In the genomic region with DNA sequence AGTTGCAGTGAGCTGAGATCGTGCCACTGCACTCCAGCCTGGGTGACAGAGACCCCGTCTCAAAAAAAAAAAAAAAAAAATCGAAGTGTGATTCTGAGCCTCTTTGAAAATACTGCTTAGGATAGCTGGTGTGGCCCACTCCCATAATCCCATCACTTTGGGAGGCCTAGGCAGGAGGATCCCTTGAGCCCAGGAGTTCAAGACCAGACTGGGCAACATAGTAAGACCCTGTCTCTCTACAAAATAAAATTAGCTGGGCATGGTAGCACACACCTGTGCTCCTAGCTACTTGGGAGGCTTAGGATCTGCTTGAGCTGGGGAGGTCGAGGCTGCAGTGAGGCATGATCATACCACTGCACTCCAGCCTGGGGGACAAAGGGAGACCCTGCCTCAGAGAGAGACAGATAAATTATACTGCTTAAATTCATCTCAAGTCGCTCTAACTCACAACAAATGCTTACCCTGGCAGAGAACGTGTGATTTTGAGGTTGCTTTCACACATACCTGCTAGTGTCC, we compare ENCODE assay signal across 8 cellular contexts. TPM values are rescaled to one million over a fixed set of nuclear protein-coding genes. Genes with fewer than 3 reads are reported as not detected.
A peak's percentile ranks its signal among the peaks of the same experiment; 100 is the strongest.
DNase-seq lines count a peak whose midpoint lies in the region; ATAC-seq and TF ChIP-seq lines count a peak whose summit lies in the region.

No MANE protein-coding gene starts in this region.

- no peak for ATAC-seq in HG03378 (IDR thresholded peaks at IDR 0.05; ENCODE audit: unreplicated experiment)

- H3K9me3 ChIP-seq in HAP-1 (no peaks in the 10 kb centered on the region), WERI-Rb-1 (ENCODE audit: severe bottlenecking) (no peaks in the 10 kb centered on the region), skeletal muscle tissue (ENCODE audit: control insufficient read depth in 3 of 3, low read length in 3 of 3) (no peaks in the 10 kb centered on the region)

- H3K36me3 ChIP-seq in HAP-1 (replicated peaks) (no peaks in the 10 kb centered on the region), WERI-Rb-1 (no peaks in the 10 kb centered on the region), skeletal muscle tissue (ENCODE audit: control insufficient read depth in 3 of 3, insufficient read depth in 3 of 3, low read length in 3 of 3) (no peaks in the 10 kb centered on the region)

- H3K27me3 ChIP-seq in HAP-1 (ENCODE audit: low read depth) = no peaks in the 10 kb centered on the region
- no peaks in the 10 kb centered on the region for H3K27me3 ChIP-seq in WERI-Rb-1 (ENCODE audit: insufficient read depth, low read depth, severe bottlenecking)
- H3K27me3 ChIP-seq in skeletal muscle tissue (ENCODE audit: control insufficient read depth in 3 of 3, insufficient read depth in 3 of 3, low read length in 3 of 3) = peaks cover 0 to 19% (median 4%) of the 10 kb centered on the region in 3 donors

- H3K27ac ChIP-seq in WERI-Rb-1 (no peak overlapping the region), skeletal muscle tissue (ENCODE audit: low read depth, low read length) (no peak overlapping the region)

- no peak for TF ChIP-seq CTCF in WERI-Rb-1 (IDR thresholded peaks at IDR 0.05; ENCODE audit: low read depth, low read length)
- TF ChIP-seq CTCF in foreskin fibroblast (IDR thresholded peaks at IDR 0.05; ENCODE audit: low read depth, low read length) = no peak

- peaks cover 3% of the 10 kb centered on the region; the same call in 1 of the 2 replicates for H3K4me1 ChIP-seq in HAP-1
- H3K4me1 ChIP-seq in skeletal muscle tissue (ENCODE audit: control insufficient read depth in 3 of 3, insufficient read depth in 3 of 3, low read length in 3 of 3) = peaks cover 5 to 16% (median 14%) of the 10 kb centered on the region in 3 donors

- DNase-seq in HAP-1 (ENCODE audit: low spot score in 2 of 2) (no peak), WERI-Rb-1 (no peak), foreskin fibroblast (no peak), NCI-H524 treated with DMSO at 0.1 percent for 48 hours (lab: John Stamatoyannopoulos, UW) (no peak), DMS79 treated with DMSO at 0.1 percent for 48 hours (lab: John Stamatoyannopoulos, UW) (no peak), glomerular visceral epithelial cell (ENCODE audit: extremely low spot score) (no peak)

- H3K4me3 ChIP-seq in HAP-1 (peak overlapping the region; percentile 62), WERI-Rb-1 (ENCODE audit: low read depth, low read length) (peak overlapping the region; percentile 91; the same call in 1 of the 2 replicates), foreskin fibroblast (ENCODE audit: low read depth in 1 of 2, low read length in 2 of 2) (peak overlapping the region; percentile 82 to 93), skeletal muscle tissue (ENCODE audit: low read length in 3 of 3) (peak overlapping the region; percentile 74 to 77 (median 75))

- in situ Hi-C loops in HAP-1 (cut with MboI; ENCODE audit: low sequenced_read_pairs) = loop anchor here (10.0 kb wide), 1 partner anchor 121 kb away; no protein-coding TSS in a partner anchor

- H3K9ac ChIP-seq in skeletal muscle tissue (ENCODE audit: low read depth in 1 of 3, low read length in 3 of 3) = peak overlapping the region; percentile 84 to 87 (median 86)

RNA-seq across cellular contexts. Expression of a gene that starts 12.4 kb away (rescaled TPM):
- total RNA-seq in skeletal muscle tissue = not detected

RNA-seq across cellular contexts. Expression of a gene that starts 15.3 kb away (rescaled TPM):
- 12.5 TPM for total RNA-seq in skeletal muscle tissue

RNA-seq across cellular contexts. Expression of a gene that starts 53.4 kb away (rescaled TPM):
- 86.1 TPM for total RNA-seq in skeletal muscle tissue
